ENCODE assay signal across 1 cellular context in the genomic region with DNA sequence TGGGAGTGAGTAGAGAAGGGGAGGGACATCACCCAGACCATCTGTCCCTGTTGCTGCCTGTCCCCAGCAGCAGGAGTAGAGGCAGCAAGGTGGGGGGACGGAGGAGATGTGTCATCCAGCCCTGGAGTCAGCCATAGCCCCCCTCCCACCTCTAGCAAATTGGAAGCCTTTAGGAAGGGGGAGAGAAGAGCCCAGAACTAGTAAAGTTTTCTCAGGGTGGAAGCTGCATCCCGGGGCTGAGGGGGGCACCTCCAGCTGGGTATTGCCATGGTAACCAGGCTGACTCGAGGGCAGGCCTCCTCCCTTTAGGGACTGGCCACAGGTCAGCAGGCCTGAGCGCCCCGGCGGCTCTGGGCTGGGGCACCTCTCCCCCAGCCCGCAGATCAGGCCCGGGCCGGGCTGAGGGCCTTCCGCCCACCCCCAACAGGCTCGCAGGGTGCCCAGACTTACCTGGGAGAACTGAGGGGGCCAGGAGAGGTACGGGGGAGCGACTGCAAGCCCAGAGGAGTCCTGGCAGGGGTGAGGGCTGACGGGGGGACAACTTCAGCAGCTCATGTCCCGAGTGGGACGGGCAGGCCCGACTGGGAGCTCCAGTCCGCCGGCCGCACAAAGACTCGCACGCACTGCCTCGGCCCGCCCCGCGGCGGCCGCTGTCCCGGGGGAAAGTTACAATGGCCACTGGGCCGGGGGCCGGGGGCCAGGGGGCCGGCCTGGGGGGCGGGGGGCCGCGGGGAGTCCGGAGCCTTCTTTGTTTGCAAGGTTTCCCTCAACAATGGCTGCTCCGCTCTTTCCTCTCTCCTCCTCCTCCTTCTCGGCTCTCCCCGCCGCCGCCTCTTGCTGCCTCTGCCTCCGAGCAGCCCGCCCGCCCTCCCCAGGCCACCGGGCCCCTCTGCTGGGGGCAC.
TF ChIP-seq lines count a peak whose summit lies in the region.

No MANE protein-coding gene starts in this region.

TF ChIP-seq in HepG2, 621 proteins besides CTCF, POLR2A, EP300 and RAD21 (continued from another document):
- TF ChIP-seq, protein P1, sequence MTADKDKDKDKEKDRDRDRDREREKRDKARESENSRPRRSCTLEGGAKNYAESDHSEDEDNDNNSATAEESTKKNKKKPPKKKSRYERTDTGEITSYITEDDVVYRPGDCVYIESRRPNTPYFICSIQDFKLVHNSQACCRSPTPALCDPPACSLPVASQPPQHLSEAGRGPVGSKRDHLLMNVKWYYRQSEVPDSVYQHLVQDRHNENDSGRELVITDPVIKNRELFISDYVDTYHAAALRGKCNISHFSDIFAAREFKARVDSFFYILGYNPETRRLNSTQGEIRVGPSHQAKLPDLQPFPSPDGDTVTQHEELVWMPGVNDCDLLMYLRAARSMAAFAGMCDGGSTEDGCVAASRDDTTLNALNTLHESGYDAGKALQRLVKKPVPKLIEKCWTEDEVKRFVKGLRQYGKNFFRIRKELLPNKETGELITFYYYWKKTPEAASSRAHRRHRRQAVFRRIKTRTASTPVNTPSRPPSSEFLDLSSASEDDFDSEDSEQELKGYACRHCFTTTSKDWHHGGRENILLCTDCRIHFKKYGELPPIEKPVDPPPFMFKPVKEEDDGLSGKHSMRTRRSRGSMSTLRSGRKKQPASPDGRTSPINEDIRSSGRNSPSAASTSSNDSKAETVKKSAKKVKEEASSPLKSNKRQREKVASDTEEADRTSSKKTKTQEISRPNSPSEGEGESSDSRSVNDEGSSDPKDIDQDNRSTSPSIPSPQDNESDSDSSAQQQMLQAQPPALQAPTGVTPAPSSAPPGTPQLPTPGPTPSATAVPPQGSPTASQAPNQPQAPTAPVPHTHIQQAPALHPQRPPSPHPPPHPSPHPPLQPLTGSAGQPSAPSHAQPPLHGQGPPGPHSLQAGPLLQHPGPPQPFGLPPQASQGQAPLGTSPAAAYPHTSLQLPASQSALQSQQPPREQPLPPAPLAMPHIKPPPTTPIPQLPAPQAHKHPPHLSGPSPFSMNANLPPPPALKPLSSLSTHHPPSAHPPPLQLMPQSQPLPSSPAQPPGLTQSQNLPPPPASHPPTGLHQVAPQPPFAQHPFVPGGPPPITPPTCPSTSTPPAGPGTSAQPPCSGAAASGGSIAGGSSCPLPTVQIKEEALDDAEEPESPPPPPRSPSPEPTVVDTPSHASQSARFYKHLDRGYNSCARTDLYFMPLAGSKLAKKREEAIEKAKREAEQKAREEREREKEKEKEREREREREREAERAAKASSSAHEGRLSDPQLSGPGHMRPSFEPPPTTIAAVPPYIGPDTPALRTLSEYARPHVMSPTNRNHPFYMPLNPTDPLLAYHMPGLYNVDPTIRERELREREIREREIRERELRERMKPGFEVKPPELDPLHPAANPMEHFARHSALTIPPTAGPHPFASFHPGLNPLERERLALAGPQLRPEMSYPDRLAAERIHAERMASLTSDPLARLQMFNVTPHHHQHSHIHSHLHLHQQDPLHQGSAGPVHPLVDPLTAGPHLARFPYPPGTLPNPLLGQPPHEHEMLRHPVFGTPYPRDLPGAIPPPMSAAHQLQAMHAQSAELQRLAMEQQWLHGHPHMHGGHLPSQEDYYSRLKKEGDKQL (CRISPR knock-in tag; IDR thresholded peaks at IDR 0.05; ENCODE audit: low read depth) = no peak
- TF ChIP-seq SAFB2 (CRISPR knock-in tag; IDR thresholded peaks at IDR 0.05; ENCODE audit: borderline replicate concordance, low read depth) (no peak), BRCA1 (CRISPR knock-in tag; IDR thresholded peaks at IDR 0.05) (no peak), ZNF768 (CRISPR knock-in tag; IDR thresholded peaks at IDR 0.05) (no peak), ZFX (CRISPR knock-in tag; IDR thresholded peaks at IDR 0.05; ENCODE audit: low read depth) (peak; percentile 66; the same call in 1 of the 2 replicates), ZC3H4 (CRISPR knock-in tag; IDR thresholded peaks at IDR 0.05; ENCODE audit: borderline replicate concordance) (0 out of 2 replicates have a peak, but pooled peaks have one; percentile 21), ZMYM2 (CRISPR knock-in tag; IDR thresholded peaks at IDR 0.05) (no peak), ZNF589 (CRISPR knock-in tag; conservative IDR thresholded peaks at IDR 0.05) (0 out of 2 replicates have a peak, but pooled peaks have one; percentile 31), PHF5A (CRISPR knock-in tag; IDR thresholded peaks at IDR 0.05; ENCODE audit: low read depth, unreplicated experiment) (no peak), RFX1 (IDR thresholded peaks at IDR 0.05) (peak; percentile 46), MEIS1 (CRISPR knock-in tag; IDR thresholded peaks at IDR 0.05; ENCODE audit: borderline replicate concordance) (0 out of 2 replicates have a peak, but pooled peaks have one; percentile 12), ETV5 (CRISPR knock-in tag; IDR thresholded peaks at IDR 0.05; ENCODE audit: borderline replicate concordance) (no peak), CBX2 (IDR thresholded peaks at IDR 0.05; ENCODE audit: low read depth, low read length) (no peak), CBX2 (CRISPR knock-in tag; IDR thresholded peaks at IDR 0.05; ENCODE audit: low read depth) (no peak), ZFY (CRISPR knock-in tag; IDR thresholded peaks at IDR 0.05) (peak; percentile 68), RBM39 (IDR thresholded peaks at IDR 0.05; ENCODE audit: low read depth, low read length, poor library complexity, severe bottlenecking) (no peak), NCOA5 (CRISPR knock-in tag; IDR thresholded peaks at IDR 0.05) (no peak)
- TF ChIP-seq, protein P2, sequence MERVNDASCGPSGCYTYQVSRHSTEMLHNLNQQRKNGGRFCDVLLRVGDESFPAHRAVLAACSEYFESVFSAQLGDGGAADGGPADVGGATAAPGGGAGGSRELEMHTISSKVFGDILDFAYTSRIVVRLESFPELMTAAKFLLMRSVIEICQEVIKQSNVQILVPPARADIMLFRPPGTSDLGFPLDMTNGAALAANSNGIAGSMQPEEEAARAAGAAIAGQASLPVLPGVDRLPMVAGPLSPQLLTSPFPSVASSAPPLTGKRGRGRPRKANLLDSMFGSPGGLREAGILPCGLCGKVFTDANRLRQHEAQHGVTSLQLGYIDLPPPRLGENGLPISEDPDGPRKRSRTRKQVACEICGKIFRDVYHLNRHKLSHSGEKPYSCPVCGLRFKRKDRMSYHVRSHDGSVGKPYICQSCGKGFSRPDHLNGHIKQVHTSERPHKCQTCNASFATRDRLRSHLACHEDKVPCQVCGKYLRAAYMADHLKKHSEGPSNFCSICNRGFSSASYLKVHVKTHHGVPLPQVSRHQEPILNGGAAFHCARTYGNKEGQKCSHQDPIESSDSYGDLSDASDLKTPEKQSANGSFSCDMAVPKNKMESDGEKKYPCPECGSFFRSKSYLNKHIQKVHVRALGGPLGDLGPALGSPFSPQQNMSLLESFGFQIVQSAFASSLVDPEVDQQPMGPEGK (CRISPR knock-in tag; IDR thresholded peaks at IDR 0.05) = peak; percentile 5; the same call in 1 of the 2 replicates
- TF ChIP-seq, protein P3, sequence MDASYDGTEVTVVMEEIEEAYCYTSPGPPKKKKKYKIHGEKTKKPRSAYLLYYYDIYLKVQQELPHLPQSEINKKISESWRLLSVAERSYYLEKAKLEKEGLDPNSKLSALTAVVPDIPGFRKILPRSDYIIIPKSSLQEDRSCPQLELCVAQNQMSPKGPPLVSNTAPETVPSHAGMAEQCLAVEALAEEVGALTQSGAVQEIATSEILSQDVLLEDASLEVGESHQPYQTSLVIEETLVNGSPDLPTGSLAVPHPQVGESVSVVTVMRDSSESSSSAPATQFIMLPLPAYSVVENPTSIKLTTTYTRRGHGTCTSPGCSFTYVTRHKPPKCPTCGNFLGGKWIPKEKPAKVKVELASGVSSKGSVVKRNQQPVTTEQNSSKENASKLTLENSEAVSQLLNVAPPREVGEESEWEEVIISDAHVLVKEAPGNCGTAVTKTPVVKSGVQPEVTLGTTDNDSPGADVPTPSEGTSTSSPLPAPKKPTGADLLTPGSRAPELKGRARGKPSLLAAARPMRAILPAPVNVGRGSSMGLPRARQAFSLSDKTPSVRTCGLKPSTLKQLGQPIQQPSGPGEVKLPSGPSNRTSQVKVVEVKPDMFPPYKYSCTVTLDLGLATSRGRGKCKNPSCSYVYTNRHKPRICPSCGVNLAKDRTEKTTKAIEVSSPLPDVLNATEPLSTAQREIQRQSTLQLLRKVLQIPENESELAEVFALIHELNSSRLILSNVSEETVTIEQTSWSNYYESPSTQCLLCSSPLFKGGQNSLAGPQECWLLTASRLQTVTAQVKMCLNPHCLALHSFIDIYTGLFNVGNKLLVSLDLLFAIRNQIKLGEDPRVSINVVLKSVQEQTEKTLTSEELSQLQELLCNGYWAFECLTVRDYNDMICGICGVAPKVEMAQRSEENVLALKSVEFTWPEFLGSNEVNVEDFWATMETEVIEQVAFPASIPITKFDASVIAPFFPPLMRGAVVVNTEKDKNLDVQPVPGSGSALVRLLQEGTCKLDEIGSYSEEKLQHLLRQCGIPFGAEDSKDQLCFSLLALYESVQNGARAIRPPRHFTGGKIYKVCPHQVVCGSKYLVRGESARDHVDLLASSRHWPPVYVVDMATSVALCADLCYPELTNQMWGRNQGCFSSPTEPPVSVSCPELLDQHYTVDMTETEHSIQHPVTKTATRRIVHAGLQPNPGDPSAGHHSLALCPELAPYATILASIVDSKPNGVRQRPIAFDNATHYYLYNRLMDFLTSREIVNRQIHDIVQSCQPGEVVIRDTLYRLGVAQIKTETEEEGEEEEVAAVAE (CRISPR knock-in tag; IDR thresholded peaks at IDR 0.05; ENCODE audit: borderline replicate concordance) = no peak
- TF ChIP-seq, protein P4, sequence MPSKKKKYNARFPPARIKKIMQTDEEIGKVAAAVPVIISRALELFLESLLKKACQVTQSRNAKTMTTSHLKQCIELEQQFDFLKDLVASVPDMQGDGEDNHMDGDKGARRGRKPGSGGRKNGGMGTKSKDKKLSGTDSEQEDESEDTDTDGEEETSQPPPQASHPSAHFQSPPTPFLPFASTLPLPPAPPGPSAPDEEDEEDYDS (CRISPR knock-in tag; IDR thresholded peaks at IDR 0.05) = no peak
- TF ChIP-seq, protein P5, sequence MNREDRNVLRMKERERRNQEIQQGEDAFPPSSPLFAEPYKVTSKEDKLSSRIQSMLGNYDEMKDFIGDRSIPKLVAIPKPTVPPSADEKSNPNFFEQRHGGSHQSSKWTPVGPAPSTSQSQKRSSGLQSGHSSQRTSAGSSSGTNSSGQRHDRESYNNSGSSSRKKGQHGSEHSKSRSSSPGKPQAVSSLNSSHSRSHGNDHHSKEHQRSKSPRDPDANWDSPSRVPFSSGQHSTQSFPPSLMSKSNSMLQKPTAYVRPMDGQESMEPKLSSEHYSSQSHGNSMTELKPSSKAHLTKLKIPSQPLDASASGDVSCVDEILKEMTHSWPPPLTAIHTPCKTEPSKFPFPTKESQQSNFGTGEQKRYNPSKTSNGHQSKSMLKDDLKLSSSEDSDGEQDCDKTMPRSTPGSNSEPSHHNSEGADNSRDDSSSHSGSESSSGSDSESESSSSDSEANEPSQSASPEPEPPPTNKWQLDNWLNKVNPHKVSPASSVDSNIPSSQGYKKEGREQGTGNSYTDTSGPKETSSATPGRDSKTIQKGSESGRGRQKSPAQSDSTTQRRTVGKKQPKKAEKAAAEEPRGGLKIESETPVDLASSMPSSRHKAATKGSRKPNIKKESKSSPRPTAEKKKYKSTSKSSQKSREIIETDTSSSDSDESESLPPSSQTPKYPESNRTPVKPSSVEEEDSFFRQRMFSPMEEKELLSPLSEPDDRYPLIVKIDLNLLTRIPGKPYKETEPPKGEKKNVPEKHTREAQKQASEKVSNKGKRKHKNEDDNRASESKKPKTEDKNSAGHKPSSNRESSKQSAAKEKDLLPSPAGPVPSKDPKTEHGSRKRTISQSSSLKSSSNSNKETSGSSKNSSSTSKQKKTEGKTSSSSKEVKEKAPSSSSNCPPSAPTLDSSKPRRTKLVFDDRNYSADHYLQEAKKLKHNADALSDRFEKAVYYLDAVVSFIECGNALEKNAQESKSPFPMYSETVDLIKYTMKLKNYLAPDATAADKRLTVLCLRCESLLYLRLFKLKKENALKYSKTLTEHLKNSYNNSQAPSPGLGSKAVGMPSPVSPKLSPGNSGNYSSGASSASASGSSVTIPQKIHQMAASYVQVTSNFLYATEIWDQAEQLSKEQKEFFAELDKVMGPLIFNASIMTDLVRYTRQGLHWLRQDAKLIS (CRISPR knock-in tag; IDR thresholded peaks at IDR 0.05) = no peak
- TF ChIP-seq, protein P6, sequence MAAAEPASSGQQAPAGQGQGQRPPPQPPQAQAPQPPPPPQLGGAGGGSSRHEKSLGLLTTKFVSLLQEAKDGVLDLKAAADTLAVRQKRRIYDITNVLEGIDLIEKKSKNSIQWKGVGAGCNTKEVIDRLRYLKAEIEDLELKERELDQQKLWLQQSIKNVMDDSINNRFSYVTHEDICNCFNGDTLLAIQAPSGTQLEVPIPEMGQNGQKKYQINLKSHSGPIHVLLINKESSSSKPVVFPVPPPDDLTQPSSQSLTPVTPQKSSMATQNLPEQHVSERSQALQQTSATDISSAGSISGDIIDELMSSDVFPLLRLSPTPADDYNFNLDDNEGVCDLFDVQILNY (CRISPR knock-in tag; conservative IDR thresholded peaks at IDR 0.05) = no peak
- TF ChIP-seq, protein P7, sequence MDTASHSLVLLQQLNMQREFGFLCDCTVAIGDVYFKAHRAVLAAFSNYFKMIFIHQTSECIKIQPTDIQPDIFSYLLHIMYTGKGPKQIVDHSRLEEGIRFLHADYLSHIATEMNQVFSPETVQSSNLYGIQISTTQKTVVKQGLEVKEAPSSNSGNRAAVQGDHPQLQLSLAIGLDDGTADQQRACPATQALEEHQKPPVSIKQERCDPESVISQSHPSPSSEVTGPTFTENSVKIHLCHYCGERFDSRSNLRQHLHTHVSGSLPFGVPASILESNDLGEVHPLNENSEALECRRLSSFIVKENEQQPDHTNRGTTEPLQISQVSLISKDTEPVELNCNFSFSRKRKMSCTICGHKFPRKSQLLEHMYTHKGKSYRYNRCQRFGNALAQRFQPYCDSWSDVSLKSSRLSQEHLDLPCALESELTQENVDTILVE (CRISPR knock-in tag; IDR thresholded peaks at IDR 0.05) = no peak
